In genomic region chr5:126069329-126069728, GRCh38 we compare ENCODE assay signal across 25 cellular contexts.
"Had no signal": no experiment of that assay in that cellular context is flagged by ENCODE, and none has a peak within 500 bp of the region (broad histone marks: within the 10 kb centered on the region; RNA-seq: fewer than 3 reads in every experiment).

No MANE protein-coding gene starts in this region.

- H3K4me3 ChIP-seq: colonic mucosa, esophagus squamous epithelium, gastroesophageal sphincter, heart left ventricle, hepatocyte, left lung, lower lobe of right lung, mucosa of descending colon had no signal

- ATAC-seq: effector memory CD8-positive, alpha-beta T cell; esophagus mucosa; foreskin keratinocyte; gastroesophageal sphincter; heart left ventricle; left colon; left lung; left ventricle myocardium superior; lower lobe of right lung; mucosa of descending colon had no signal

- H2AFZ ChIP-seq: hepatocyte had no signal

- H3K4me1 ChIP-seq: colonic mucosa, esophagus squamous epithelium, foreskin keratinocyte, gastroesophageal sphincter, heart left ventricle, left lung, lower lobe of right lung had no signal

- H3K27ac ChIP-seq: colonic mucosa, epithelial cell of prostate, esophagus squamous epithelium, foreskin keratinocyte, gastroesophageal sphincter, heart left ventricle, hepatocyte, left lung, lower lobe of right lung had no signal

- H3K36me3 ChIP-seq: colonic mucosa, esophagus squamous epithelium, gastroesophageal sphincter, heart left ventricle, left lung, lower lobe of right lung had no signal

- H3K4me2 ChIP-seq: hepatocyte had no signal

- H3K79me2 ChIP-seq: hepatocyte had no signal

- DNase-seq: colonic mucosa; cortex of kidney; effector CD8-positive, alpha-beta T cell; effector memory CD8-positive, alpha-beta T cell; endodermal cell; erythroblast; esophagus squamous epithelium; foreskin keratinocyte; heart left ventricle; hypothalamus; immature natural killer cell; islet precursor cell; kidney; kidney glomerular epithelial cell; left colon; left lung; left ventricle myocardium superior; lower lobe of right lung; mesenchymal stem cell; mucosa of descending colon; naive B cell had no signal

- H3K9me3 ChIP-seq: colonic mucosa, lower lobe of right lung had no signal

- H3K27me3 ChIP-seq: colonic mucosa, esophagus squamous epithelium, foreskin keratinocyte, gastroesophageal sphincter, heart left ventricle, hepatocyte, left lung had no signal
